ENCODE assay signal across 38 cellular contexts in genomic region chr12:33566403-33566802, GRCh38.
"Had no signal": no experiment of that assay in that cellular context is flagged by ENCODE, and none has a peak within 500 bp of the region (broad histone marks: within the 10 kb centered on the region; RNA-seq: fewer than 3 reads in every experiment).

No MANE protein-coding gene starts in this region.

- H3K27me3 Mint-ChIP-seq: activated naive CD4-positive, alpha-beta T cell treated with anti-CD3 and anti-CD28 coated beads, Interleukin-2, amount 10 ng/mL, durations not matched to agents 7 days and 5 days; activated naive CD4-positive, alpha-beta T cell treated with anti-CD3 and anti-CD28 coated beads, Interleukin-2, amount 50 U/mL, for 24 hours; activated naive CD8-positive, alpha-beta T cell; activated naive CD8-positive, alpha-beta T cell treated with anti-CD3 and anti-CD28 coated beads for 36 hours; activated naive CD8-positive, alpha-beta T cell treated with anti-CD3 and anti-CD28 coated beads, Interleukin-2, amount 10 ng/mL, durations not matched to agents 7 days and 5 days; activated naive CD8-positive, alpha-beta T cell treated with anti-CD3 and anti-CD28 coated beads, Interleukin-2, amount 50 U/mL, for 24 hours; activated T-cell treated with anti-CD3 and anti-CD28 coated beads, Interleukin-2, amount 50 U/mL, for 24 hours; activated T-helper 17 cell treated with anti-CD3 and anti-CD28 coated beads, Interleukin-2, amount 50 U/mL, for 72 hours; brain; central memory CD8-positive, alpha-beta T cell had no signal

- H3K4me1 Mint-ChIP-seq: activated naive CD4-positive, alpha-beta T cell treated with anti-CD3 and anti-CD28 coated beads, Interleukin-2, amount 10 ng/mL, durations not matched to agents 7 days and 5 days; activated naive CD4-positive, alpha-beta T cell treated with anti-CD3 and anti-CD28 coated beads, Interleukin-2, amount 50 U/mL, for 24 hours; activated naive CD8-positive, alpha-beta T cell treated with anti-CD3 and anti-CD28 coated beads for 36 hours; activated naive CD8-positive, alpha-beta T cell treated with anti-CD3 and anti-CD28 coated beads, Interleukin-2, amount 10 ng/mL, durations not matched to agents 7 days and 5 days; activated naive CD8-positive, alpha-beta T cell treated with anti-CD3 and anti-CD28 coated beads, Interleukin-2, amount 50 U/mL, for 24 hours; activated T-helper 17 cell treated with anti-CD3 and anti-CD28 coated beads, Interleukin-2, amount 50 U/mL, for 72 hours; brain; central memory CD8-positive, alpha-beta T cell had no signal

- H3K4me3 ChIP-seq: adrenal gland, ascending aorta, body of pancreas, breast epithelium, cardiac muscle cell had no signal

- H3K36me3 ChIP-seq: adrenal gland, ascending aorta, brain microvascular endothelial cell, breast epithelium, cardiac muscle cell had no signal

- FAIRE-seq: astrocyte, bronchial epithelial cell, colon had no signal

- H3K4me3 Mint-ChIP-seq: activated naive CD4-positive, alpha-beta T cell treated with anti-CD3 and anti-CD28 coated beads for 36 hours; activated naive CD4-positive, alpha-beta T cell treated with anti-CD3 and anti-CD28 coated beads, Interleukin-2, amount 10 ng/mL, durations not matched to agents 7 days and 5 days; activated naive CD4-positive, alpha-beta T cell treated with anti-CD3 and anti-CD28 coated beads, Interleukin-2, amount 50 U/mL, for 24 hours; activated naive CD8-positive, alpha-beta T cell; activated naive CD8-positive, alpha-beta T cell treated with anti-CD3 and anti-CD28 coated beads for 36 hours; activated naive CD8-positive, alpha-beta T cell treated with anti-CD3 and anti-CD28 coated beads, Interleukin-2, amount 10 ng/mL, durations not matched to agents 7 days and 5 days; activated naive CD8-positive, alpha-beta T cell treated with anti-CD3 and anti-CD28 coated beads, Interleukin-2, amount 50 U/mL, for 24 hours; activated T-cell treated with anti-CD3 and anti-CD28 coated beads, Interleukin-2, amount 50 U/mL, for 24 hours; activated T-cell treated with anti-CD3 and anti-CD28 coated beads, Interleukin-2, amount 50 U/mL, for 72 hours; activated T-helper 1 cell treated with anti-CD3 and anti-CD28 coated beads, Interleukin-12 subunit alpha, Interleukin-12 subunit beta, Interleukin-2, Interleukin-4 antibody, amounts not matched to agents 30 ng/mL and 10 ng/mL and 1 ng/mL, durations not matched to agents 14 hours and 24 hours and 36 hours; activated T-helper 17 cell treated with anti-CD3 and anti-CD28 coated beads, Interleukin-2, amount 50 U/mL, for 72 hours; brain; central memory CD8-positive, alpha-beta T cell had no signal

- H3K27me3 ChIP-seq: adrenal gland, ascending aorta, body of pancreas, brain microvascular endothelial cell, breast epithelium, cardiac muscle cell had no signal

- H3K9me3 ChIP-seq: adrenal gland, ascending aorta, body of pancreas had no signal

- H3K4me1 ChIP-seq: adrenal gland, ascending aorta, body of pancreas, breast epithelium had no signal

- H3K36me3 Mint-ChIP-seq: activated naive CD4-positive, alpha-beta T cell treated with anti-CD3 and anti-CD28 coated beads, Interleukin-2, amount 10 ng/mL, durations not matched to agents 7 days and 5 days; activated naive CD4-positive, alpha-beta T cell treated with anti-CD3 and anti-CD28 coated beads, Interleukin-2, amount 50 U/mL, for 24 hours; activated naive CD4-positive, alpha-beta T cell treated with anti-CD3 and anti-CD28 coated beads, Interleukin-2, amount 50 U/mL, for 72 hours; activated naive CD8-positive, alpha-beta T cell; activated naive CD8-positive, alpha-beta T cell treated with anti-CD3 and anti-CD28 coated beads for 36 hours; activated naive CD8-positive, alpha-beta T cell treated with anti-CD3 and anti-CD28 coated beads, Interleukin-2, amount 10 ng/mL, durations not matched to agents 7 days and 5 days; brain had no signal

- ATAC-seq: activated naive CD4-positive, alpha-beta T cell treated with anti-CD3 and anti-CD28 coated beads, Interleukin-2, amount 50 U/mL, for 72 hours; activated naive CD8-positive, alpha-beta T cell treated with anti-CD3 and anti-CD28 coated beads, Interleukin-2, amount 50 U/mL, for 24 hours; activated T-cell treated with anti-CD3 and anti-CD28 coated beads, Interleukin-2, amount 50 U/mL, for 72 hours; activated T-helper 17 cell treated with anti-CD3 and anti-CD28 coated beads, Interleukin-2, amount 50 U/mL, for 72 hours; body of pancreas had no signal

- DNase-seq: activated effector memory CD4-positive, alpha-beta T cell treated with anti-CD3 and anti-CD28 coated beads, Interleukin-2, amount 50 U/mL, for 16 hours; activated effector memory CD4-positive, alpha-beta T cell treated with Interleukin-2 at 50 U/mL for 16 hours; activated gamma-delta T cell; activated gamma-delta T cell treated with Interleukin-2 at 50 U/mL for 16 hours; activated naive CD4-positive, alpha-beta T cell; activated naive CD4-positive, alpha-beta T cell treated with anti-CD3 and anti-CD28 coated beads for 36 hours; activated naive CD4-positive, alpha-beta T cell treated with anti-CD3 and anti-CD28 coated beads, Interleukin-2, amount 10 ng/mL, durations not matched to agents 7 days and 5 days; activated naive CD4-positive, alpha-beta T cell treated with anti-CD3 and anti-CD28 coated beads, Interleukin-2, amount 50 U/mL, for 16 hours; activated naive CD4-positive, alpha-beta T cell treated with Interleukin-2 at 50 U/mL for 16 hours; activated naive CD8-positive, alpha-beta T cell treated with anti-CD3 and anti-CD28 coated beads for 36 hours; activated naive CD8-positive, alpha-beta T cell treated with anti-CD3 and anti-CD28 coated beads, Interleukin-2, amount 10 ng/mL, durations not matched to agents 7 days and 5 days; activated naive CD8-positive, alpha-beta T cell treated with anti-CD3 and anti-CD28 coated beads, Interleukin-2, amount 50 U/mL, for 24 hours; activated T-cell treated with anti-CD3 and anti-CD28 coated beads, Interleukin-2, amount 50 U/mL, for 1 hour; activated T-cell treated with anti-CD3 and anti-CD28 coated beads, Interleukin-2, amount 50 U/mL, for 24 hours; activated T-cell treated with anti-CD3 and anti-CD28 coated beads, Interleukin-2, amount 50 U/mL, for 48 hours; activated T-cell treated with anti-CD3 and anti-CD28 coated beads, Interleukin-2, amount 50 U/mL, for 72 hours; adrenal gland; amniotic stem cell; amygdala; anterior cingulate cortex; aorta; body of pancreas; brain microvascular endothelial cell; central memory CD4-positive, alpha-beta T cell; cerebellar nuclear complex had no signal

- H3K27ac ChIP-seq: adrenal gland, ascending aorta, body of pancreas, brain microvascular endothelial cell, breast epithelium, cardiac muscle cell had no signal
